ENCODE assay signal across 1 cellular context in the genomic region with DNA sequence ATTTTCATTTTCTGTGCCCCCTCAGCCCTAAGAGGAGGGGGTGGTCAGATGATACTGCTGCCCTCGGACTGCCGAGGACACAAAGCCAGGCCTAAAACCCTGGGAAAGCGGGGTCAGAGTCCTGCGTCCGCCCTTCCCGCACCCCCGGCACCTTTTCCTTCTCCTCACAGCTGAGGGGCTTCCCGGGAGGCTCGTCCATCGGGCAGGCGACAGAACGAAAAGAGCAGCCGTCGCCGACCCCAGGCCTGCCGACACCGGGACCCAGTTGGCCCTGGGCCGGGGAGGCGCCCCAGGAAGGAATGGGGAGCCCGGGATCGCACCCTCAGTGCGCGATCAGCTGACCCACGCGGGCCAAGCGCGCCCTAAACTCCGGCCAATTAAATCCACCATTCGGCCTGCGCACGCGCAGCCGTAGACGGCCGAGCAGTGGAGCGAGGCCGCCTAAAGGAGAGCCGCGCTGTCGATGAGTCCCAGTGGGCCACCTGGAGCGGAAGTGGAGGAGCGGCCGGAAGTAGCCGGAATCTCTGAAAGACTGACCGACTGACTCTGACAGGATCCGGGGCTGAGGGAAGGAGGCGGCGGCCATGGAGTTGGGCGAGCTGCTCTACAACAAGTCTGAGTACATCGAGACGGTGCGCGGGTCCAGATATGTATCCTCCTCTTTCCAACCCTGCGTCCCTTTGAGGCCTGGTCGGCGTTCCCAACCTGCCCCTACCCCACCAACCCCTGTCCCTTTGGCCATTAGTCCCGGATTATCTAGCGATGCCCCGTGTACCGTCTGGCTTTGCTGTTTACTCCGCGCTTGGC.
A peak's percentile ranks its signal among the peaks of the same experiment; 100 is the strongest.
TF ChIP-seq lines count a peak whose summit lies in the region.

A gene (plus strand): TSS at position 508 of the 807 bp plus-strand sequence. CDS start 77 bp downstream, at position 585.
A gene (minus strand): TSS at position 352 of the 807 bp plus-strand sequence. CDS start 153 bp downstream, at position 199.

TF ChIP-seq in HepG2, 621 proteins besides CTCF, POLR2A, EP300 and RAD21 (continued from another document and continues in another):
- TF ChIP-seq, protein P1, sequence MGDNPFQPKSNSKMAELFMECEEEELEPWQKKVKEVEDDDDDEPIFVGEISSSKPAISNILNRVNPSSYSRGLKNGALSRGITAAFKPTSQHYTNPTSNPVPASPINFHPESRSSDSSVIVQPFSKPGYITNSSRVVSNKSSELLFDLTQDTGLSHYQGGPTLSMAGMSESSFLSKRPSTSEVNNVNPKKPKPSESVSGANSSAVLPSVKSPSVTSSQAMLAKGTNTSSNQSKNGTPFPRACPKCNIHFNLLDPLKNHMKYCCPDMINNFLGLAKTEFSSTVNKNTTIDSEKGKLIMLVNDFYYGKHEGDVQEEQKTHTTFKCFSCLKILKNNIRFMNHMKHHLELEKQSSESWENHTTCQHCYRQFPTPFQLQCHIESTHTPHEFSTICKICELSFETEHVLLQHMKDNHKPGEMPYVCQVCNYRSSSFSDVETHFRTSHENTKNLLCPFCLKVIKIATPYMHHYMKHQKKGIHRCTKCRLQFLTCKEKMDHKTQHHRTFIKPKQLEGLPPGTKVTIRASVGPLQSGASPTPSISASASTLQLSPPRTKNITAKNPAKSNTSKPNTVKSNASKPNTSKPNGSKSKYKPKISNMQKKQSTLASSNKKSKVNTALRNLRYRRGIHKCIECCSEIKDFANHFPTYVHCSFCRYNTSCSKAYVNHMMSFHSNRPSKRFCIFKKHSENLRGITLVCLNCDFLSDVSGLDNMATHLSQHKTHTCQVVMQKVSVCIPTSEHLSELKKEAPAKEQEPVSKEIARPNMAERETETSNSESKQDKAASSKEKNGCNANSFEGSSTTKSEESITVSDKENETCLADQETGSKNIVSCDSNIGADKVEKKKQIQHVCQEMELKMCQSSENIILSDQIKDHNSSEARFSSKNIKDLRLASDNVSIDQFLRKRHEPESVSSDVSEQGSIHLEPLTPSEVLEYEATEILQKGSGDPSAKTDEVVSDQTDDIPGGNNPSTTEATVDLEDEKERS (CRISPR knock-in tag; IDR thresholded peaks at IDR 0.05): peak; percentile 94; the same call in 1 of the 2 replicates
- TF ChIP-seq, protein P2, sequence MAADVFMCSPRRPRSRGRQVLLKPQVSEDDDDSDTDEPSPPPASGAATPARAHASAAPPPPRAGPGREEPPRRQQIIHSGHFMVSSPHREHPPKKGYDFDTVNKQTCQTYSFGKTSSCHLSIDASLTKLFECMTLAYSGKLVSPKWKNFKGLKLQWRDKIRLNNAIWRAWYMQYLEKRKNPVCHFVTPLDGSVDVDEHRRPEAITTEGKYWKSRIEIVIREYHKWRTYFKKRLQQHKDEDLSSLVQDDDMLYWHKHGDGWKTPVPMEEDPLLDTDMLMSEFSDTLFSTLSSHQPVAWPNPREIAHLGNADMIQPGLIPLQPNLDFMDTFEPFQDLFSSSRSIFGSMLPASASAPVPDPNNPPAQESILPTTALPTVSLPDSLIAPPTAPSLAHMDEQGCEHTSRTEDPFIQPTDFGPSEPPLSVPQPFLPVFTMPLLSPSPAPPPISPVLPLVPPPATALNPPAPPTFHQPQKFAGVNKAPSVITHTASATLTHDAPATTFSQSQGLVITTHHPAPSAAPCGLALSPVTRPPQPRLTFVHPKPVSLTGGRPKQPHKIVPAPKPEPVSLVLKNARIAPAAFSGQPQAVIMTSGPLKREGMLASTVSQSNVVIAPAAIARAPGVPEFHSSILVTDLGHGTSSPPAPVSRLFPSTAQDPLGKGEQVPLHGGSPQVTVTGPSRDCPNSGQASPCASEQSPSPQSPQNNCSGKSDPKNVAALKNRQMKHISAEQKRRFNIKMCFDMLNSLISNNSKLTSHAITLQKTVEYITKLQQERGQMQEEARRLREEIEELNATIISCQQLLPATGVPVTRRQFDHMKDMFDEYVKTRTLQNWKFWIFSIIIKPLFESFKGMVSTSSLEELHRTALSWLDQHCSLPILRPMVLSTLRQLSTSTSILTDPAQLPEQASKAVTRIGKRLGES (CRISPR knock-in tag; IDR thresholded peaks at IDR 0.05; ENCODE audit: borderline replicate concordance): peak; percentile 94; the same call in 1 of the 2 replicates
- TF ChIP-seq ZNF557 (CRISPR knock-in tag; IDR thresholded peaks at IDR 0.05): peak; percentile 85
- TF ChIP-seq NFRKB (IDR thresholded peaks at IDR 0.05): peak; percentile 66
- TF ChIP-seq FOXA3 (CRISPR knock-in tag; IDR thresholded peaks at IDR 0.05): peak; percentile 55
- 0 out of 2 replicates have a peak, but pooled peaks have one; percentile 80 for TF ChIP-seq SETDB1 (CRISPR knock-in tag; IDR thresholded peaks at IDR 0.05; ENCODE audit: borderline replicate concordance)
- TF ChIP-seq, protein P3, sequence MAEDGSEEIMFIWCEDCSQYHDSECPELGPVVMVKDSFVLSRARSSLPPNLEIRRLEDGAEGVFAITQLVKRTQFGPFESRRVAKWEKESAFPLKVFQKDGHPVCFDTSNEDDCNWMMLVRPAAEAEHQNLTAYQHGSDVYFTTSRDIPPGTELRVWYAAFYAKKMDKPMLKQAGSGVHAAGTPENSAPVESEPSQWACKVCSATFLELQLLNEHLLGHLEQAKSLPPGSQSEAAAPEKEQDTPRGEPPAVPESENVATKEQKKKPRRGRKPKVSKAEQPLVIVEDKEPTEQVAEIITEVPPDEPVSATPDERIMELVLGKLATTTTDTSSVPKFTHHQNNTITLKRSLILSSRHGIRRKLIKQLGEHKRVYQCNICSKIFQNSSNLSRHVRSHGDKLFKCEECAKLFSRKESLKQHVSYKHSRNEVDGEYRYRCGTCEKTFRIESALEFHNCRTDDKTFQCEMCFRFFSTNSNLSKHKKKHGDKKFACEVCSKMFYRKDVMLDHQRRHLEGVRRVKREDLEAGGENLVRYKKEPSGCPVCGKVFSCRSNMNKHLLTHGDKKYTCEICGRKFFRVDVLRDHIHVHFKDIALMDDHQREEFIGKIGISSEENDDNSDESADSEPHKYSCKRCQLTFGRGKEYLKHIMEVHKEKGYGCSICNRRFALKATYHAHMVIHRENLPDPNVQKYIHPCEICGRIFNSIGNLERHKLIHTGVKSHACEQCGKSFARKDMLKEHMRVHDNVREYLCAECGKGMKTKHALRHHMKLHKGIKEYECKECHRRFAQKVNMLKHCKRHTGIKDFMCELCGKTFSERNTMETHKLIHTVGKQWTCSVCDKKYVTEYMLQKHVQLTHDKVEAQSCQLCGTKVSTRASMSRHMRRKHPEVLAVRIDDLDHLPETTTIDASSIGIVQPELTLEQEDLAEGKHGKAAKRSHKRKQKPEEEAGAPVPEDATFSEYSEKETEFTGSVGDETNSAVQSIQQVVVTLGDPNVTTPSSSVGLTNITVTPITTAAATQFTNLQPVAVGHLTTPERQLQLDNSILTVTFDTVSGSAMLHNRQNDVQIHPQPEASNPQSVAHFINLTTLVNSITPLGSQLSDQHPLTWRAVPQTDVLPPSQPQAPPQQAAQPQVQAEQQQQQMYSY (CRISPR knock-in tag; IDR thresholded peaks at IDR 0.05): peak; percentile 85; the same call in 1 of the 2 replicates
- peak; percentile 98 for TF ChIP-seq NFYC (CRISPR knock-in tag; IDR thresholded peaks at IDR 0.05)
- TF ChIP-seq, protein P4, sequence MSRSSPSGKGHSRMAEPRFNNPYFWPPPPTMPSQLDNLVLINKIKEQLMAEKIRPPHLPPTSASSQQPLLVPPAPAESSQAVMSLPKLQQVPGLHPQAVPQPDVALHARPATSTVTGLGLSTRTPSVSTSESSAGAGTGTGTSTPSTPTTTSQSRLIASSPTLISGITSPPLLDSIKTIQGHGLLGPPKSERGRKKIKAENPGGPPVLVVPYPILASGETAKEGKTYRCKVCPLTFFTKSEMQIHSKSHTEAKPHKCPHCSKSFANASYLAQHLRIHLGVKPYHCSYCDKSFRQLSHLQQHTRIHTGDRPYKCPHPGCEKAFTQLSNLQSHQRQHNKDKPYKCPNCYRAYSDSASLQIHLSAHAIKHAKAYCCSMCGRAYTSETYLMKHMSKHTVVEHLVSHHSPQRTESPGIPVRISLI (CRISPR knock-in tag; IDR thresholded peaks at IDR 0.05; ENCODE audit: borderline replicate concordance): no peak
- TF ChIP-seq HNRNPLL (IDR thresholded peaks at IDR 0.05; ENCODE audit: low read depth, low read length, poor library complexity, severe bottlenecking): peak; percentile 94
- TF ChIP-seq, protein P5, sequence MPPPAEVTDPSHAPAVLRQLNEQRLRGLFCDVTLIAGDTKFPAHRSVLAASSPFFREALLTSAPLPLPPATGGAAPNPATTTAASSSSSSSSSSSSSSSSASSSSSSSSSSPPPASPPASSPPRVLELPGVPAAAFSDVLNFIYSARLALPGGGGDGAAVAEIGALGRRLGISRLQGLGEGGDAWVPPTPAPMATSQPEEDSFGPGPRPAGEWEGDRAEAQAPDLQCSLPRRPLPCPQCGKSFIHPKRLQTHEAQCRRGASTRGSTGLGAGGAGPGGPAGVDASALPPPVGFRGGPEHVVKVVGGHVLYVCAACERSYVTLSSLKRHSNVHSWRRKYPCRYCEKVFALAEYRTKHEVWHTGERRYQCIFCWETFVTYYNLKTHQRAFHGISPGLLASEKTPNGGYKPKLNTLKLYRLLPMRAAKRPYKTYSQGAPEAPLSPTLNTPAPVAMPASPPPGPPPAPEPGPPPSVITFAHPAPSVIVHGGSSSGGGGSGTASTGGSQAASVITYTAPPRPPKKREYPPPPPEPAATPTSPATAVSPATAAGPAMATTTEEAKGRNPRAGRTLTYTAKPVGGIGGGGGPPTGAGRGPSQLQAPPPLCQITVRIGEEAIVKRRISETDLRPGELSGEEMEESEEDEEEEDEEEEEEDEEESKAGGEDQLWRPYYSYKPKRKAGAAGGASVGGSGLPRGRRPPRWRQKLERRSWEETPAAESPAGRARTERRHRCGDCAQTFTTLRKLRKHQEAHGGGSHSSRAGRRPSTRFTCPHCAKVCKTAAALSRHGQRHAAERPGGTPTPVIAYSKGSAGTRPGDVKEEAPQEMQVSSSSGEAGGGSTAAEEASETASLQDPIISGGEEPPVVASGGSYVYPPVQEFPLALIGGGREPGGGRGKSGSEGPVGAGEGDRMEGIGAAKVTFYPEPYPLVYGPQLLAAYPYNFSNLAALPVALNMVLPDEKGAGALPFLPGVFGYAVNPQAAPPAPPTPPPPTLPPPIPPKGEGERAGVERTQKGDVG (CRISPR knock-in tag; IDR thresholded peaks at IDR 0.05; ENCODE audit: borderline replicate concordance): peak; percentile 91; the same call in 1 of the 2 replicates
- TF ChIP-seq NKX3-1 (CRISPR knock-in tag; IDR thresholded peaks at IDR 0.05): peak; percentile 98
- TF ChIP-seq, protein P6, sequence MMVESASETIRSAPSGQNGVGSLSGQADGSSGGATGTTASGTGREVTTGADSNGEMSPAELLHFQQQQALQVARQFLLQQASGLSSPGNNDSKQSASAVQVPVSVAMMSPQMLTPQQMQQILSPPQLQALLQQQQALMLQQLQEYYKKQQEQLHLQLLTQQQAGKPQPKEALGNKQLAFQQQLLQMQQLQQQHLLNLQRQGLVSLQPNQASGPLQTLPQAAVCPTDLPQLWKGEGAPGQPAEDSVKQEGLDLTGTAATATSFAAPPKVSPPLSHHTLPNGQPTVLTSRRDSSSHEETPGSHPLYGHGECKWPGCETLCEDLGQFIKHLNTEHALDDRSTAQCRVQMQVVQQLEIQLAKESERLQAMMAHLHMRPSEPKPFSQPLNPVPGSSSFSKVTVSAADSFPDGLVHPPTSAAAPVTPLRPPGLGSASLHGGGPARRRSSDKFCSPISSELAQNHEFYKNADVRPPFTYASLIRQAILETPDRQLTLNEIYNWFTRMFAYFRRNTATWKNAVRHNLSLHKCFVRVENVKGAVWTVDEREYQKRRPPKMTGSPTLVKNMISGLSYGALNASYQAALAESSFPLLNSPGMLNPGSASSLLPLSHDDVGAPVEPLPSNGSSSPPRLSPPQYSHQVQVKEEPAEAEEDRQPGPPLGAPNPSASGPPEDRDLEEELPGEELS (CRISPR knock-in tag; IDR thresholded peaks at IDR 0.05): peak; percentile 63
- TF ChIP-seq ZNF335 (CRISPR knock-in tag; IDR thresholded peaks at IDR 0.05): peak; percentile 89
- TF ChIP-seq SIX1 (CRISPR knock-in tag; IDR thresholded peaks at IDR 0.05; ENCODE audit: borderline replicate concordance): peak; percentile 28; the same call in 1 of the 2 replicates
- peak; percentile 51; the same call in 1 of the 2 replicates for TF ChIP-seq HNRNPL (IDR thresholded peaks at IDR 0.05; ENCODE audit: low read depth, low read length)
- TF ChIP-seq SIX4 (CRISPR knock-in tag; IDR thresholded peaks at IDR 0.05): no peak; the same call in 1 of the 2 replicates
- peak; percentile 80; the same call in 1 of the 2 replicates for TF ChIP-seq MTF2 (CRISPR knock-in tag; IDR thresholded peaks at IDR 0.05; ENCODE audit: borderline replicate concordance)
- TF ChIP-seq, protein P7, sequence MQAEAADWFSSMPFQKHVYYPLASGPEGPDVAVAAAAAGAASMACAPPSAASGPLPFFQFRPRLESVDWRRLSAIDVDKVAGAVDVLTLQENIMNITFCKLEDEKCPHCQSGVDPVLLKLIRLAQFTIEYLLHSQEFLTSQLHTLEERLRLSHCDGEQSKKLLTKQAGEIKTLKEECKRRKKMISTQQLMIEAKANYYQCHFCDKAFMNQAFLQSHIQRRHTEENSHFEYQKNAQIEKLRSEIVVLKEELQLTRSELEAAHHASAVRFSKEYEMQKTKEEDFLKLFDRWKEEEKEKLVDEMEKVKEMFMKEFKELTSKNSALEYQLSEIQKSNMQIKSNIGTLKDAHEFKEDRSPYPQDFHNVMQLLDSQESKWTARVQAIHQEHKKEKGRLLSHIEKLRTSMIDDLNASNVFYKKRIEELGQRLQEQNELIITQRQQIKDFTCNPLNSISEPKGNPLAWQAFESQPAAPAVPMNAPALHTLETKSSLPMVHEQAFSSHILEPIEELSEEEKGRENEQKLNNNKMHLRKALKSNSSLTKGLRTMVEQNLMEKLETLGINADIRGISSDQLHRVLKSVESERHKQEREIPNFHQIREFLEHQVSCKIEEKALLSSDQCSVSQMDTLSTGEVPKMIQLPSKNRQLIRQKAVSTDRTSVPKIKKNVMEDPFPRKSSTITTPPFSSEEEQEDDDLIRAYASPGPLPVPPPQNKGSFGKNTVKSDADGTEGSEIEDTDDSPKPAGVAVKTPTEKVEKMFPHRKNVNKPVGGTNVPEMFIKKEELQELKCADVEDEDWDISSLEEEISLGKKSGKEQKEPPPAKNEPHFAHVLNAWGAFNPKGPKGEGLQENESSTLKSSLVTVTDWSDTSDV (CRISPR knock-in tag; IDR thresholded peaks at IDR 0.05): peak; percentile 64
- TF ChIP-seq SAFB2 (CRISPR knock-in tag; IDR thresholded peaks at IDR 0.05; ENCODE audit: borderline replicate concordance, low read depth): peak; percentile 22; the same call in 1 of the 2 replicates
- TF ChIP-seq, protein P8, sequence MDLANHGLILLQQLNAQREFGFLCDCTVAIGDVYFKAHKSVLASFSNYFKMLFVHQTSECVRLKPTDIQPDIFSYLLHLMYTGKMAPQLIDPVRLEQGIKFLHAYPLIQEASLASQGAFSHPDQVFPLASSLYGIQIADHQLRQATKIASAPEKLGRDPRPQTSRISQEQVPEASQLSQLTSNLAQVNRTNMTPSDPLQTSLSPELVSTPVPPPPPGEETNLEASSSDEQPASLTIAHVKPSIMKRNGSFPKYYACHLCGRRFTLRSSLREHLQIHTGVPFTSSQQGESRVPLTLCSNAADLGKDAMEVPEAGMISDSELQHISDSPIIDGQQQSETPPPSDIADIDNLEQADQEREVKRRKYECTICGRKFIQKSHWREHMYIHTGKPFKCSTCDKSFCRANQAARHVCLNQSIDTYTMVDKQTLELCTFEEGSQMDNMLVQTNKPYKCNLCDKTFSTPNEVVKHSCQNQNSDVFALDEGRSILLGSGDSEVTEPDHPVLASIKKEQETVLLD (CRISPR knock-in tag; IDR thresholded peaks at IDR 0.05; ENCODE audit: low read depth): no peak; the same call in 1 of the 2 replicates
- peak; percentile 78 for TF ChIP-seq ZNF331 (CRISPR knock-in tag; IDR thresholded peaks at IDR 0.05)
- TF ChIP-seq ZNF567 (CRISPR knock-in tag; IDR thresholded peaks at IDR 0.05; ENCODE audit: borderline replicate concordance): peak; percentile 98; the same call in 1 of the 2 replicates
- peak; percentile 100 for TF ChIP-seq POLR2AphosphoS2 (IDR thresholded peaks at IDR 0.05; ENCODE audit: low read depth, low read length)
- peak; percentile 89 for TF ChIP-seq TAF1 (CRISPR knock-in tag; IDR thresholded peaks at IDR 0.05)
- TF ChIP-seq SP140L (CRISPR knock-in tag; IDR thresholded peaks at IDR 0.05; ENCODE audit: borderline replicate concordance): no peak
- peak; percentile 70; the same call in 1 of the 2 replicates for TF ChIP-seq FOSL1 (CRISPR knock-in tag; IDR thresholded peaks at IDR 0.05; ENCODE audit: borderline replicate concordance)
- TF ChIP-seq SMARCC2 (IDR thresholded peaks at IDR 0.05): no peak
